In genomic region chr11:107446822-107447431, GRCh38 we compare ENCODE assay signal across 20 cellular contexts.
"Had no signal": no experiment of that assay in that cellular context is flagged by ENCODE, and none has a peak within 500 bp of the region (broad histone marks: within the 10 kb centered on the region; RNA-seq: fewer than 3 reads in every experiment).

No MANE protein-coding gene starts in this region.

- DNase-seq: activated CD4-positive, alpha-beta T cell treated with anti-CD3 and anti-CD28 coated beads for 36 hours; activated CD8-positive, alpha-beta memory T cell treated with anti-CD3 and anti-CD28 coated beads, Interleukin-2, amount 50 U/mL, for 48 hours; activated CD8-positive, alpha-beta T cell treated with anti-CD3 and anti-CD28 coated beads for 36 hours; activated naive CD4-positive, alpha-beta T cell treated with anti-CD3 and anti-CD28 coated beads for 36 hours; amniotic stem cell; brain microvascular endothelial cell; endodermal cell; glutamatergic neuron; left cardiac atrium; lower lobe of right lung; midbrain; naive B cell; stimulated activated CD4-positive, alpha-beta T cell treated with anti-CD3 and anti-CD28 coated beads, Interleukin-15, amount 100 ng/mL, for 24 hours; stimulated activated CD4-positive, alpha-beta T cell treated with anti-CD3 and anti-CD28 coated beads, Interleukin-4, amount 100 ng/mL, for 4 hours; T1000; thyroid gland; WERI-Rb-1 had no signal

- H3K27ac Mint-ChIP-seq: activated CD8-positive, alpha-beta T cell treated with anti-CD3 and anti-CD28 coated beads for 36 hours; activated naive CD4-positive, alpha-beta T cell treated with anti-CD3 and anti-CD28 coated beads for 36 hours; endodermal cell had no signal

- H3K9me3 Mint-ChIP-seq: activated CD8-positive, alpha-beta T cell treated with anti-CD3 and anti-CD28 coated beads for 36 hours; activated naive CD4-positive, alpha-beta T cell treated with anti-CD3 and anti-CD28 coated beads for 36 hours; endodermal cell; naive B cell had no signal

- H3K9me3 ChIP-seq: lower lobe of right lung, neutrophil, thyroid gland, vagina had no signal

- H3K27me3 ChIP-seq: brain microvascular endothelial cell, neutrophil, thyroid gland, vagina had no signal

- H3K27me3 Mint-ChIP-seq: activated CD4-positive, alpha-beta T cell treated with anti-CD3 and anti-CD28 coated beads for 36 hours; activated CD8-positive, alpha-beta T cell treated with anti-CD3 and anti-CD28 coated beads for 36 hours; naive B cell had no signal

- H3K4me1 ChIP-seq: lower lobe of right lung, thyroid gland, vagina had no signal

- ATAC-seq: activated CD4-positive, alpha-beta T cell treated with anti-CD3 and anti-CD28 coated beads for 36 hours; activated CD8-positive, alpha-beta T cell treated with anti-CD3 and anti-CD28 coated beads for 36 hours; esophagus mucosa; left cardiac atrium; lower lobe of right lung had no signal

- H3K36me3 ChIP-seq: brain microvascular endothelial cell, WERI-Rb-1 had no signal

- H3K4me3 ChIP-seq: lower lobe of right lung, thyroid gland, vagina had no signal

- H3K4me3 Mint-ChIP-seq: activated CD4-positive, alpha-beta T cell treated with anti-CD3 and anti-CD28 coated beads for 36 hours; activated CD8-positive, alpha-beta T cell treated with anti-CD3 and anti-CD28 coated beads for 36 hours; activated naive CD4-positive, alpha-beta T cell treated with anti-CD3 and anti-CD28 coated beads for 36 hours; endodermal cell; naive B cell had no signal
